16 cellular contexts compared by ENCODE assay signal in the genomic region with DNA sequence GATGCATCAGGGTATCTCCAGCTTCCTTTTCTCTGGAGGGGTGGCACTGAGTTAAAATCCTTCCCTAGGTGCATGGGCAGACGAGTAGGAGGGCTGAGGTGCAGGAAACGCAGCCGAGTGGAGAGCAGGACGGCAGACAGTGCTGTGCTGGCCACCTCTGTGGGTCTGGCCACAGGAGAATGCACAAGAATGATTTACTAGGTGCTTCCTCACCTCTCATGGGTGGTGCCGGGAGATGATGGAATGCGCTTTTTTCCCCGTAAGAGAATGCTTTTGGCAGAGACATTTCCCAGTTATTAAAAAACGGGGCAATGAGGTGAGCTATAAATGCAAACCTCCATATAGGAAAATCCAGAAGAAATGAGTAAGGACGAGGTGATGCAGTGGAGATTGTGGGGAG.
DNase-seq lines count a peak whose midpoint lies in the region; ATAC-seq and TF ChIP-seq lines count a peak whose summit lies in the region.
"Had no signal": no experiment of that assay in that cellular context is flagged by ENCODE, and none has a peak within 500 bp of the region (broad histone marks: within the 10 kb centered on the region; RNA-seq: fewer than 3 reads in every experiment).

No MANE protein-coding gene starts in this region.

- H3K36me3 ChIP-seq in thyroid gland, result no peaks in the 10 kb centered on the region

- H3K4me1 Mint-ChIP-seq in nephron (peaks cover 40% of the 10 kb centered on the region), chondrocyte (ENCODE audit: low read depth) (peaks cover 5% of the 10 kb centered on the region)
- H3K4me1 Mint-ChIP-seq: B cell; CD4-positive, alpha-beta memory T cell; GM23338 had no signal

- H3K27me3 Mint-ChIP-seq in nephron (ENCODE audit: low read depth) (peaks cover 6% of the 10 kb centered on the region), chondrocyte (ENCODE audit: low read depth) (peaks cover 4% of the 10 kb centered on the region)

- peak overlapping the region; percentile 49; the same call in 1 of the 2 replicates for H3K27ac ChIP-seq in C4-2B
- H3K27ac ChIP-seq in thyroid gland, result peak overlapping the region in 2 of 3 donors; percentile 7 to 96

- no peak for ATAC-seq in HG02763 (IDR thresholded peaks at IDR 0.05; ENCODE audit: unreplicated experiment)
- no peak for ATAC-seq in HG02623 (IDR thresholded peaks at IDR 0.05; ENCODE audit: unreplicated experiment)
- ATAC-seq: GM12878, GM23338, HepG2, K562 had no signal

- no peaks in the 10 kb centered on the region for H3K9me3 ChIP-seq in thyroid gland

- peaks cover 39 to 65% of the 10 kb centered on the region in 2 donors for H3K4me1 ChIP-seq in thyroid gland

- no peaks in the 10 kb centered on the region for H3K27me3 ChIP-seq in thyroid gland

- H3K4me3 Mint-ChIP-seq in nephron, result no peak overlapping the region
- no peak overlapping the region for H3K4me3 Mint-ChIP-seq in chondrocyte (ENCODE audit: unreplicated experiment)
- H3K4me3 Mint-ChIP-seq: B cell; CD4-positive, alpha-beta memory T cell; GM23338; H9 had no signal

- intact Hi-C loops in thyroid gland (cut with DNase I), result loop anchor here (10.0 kb wide), 1 partner anchor 80 kb away; no protein-coding TSS in a partner anchor

- TF ChIP-seq CTCF in C4-2B (conservative IDR thresholded peaks at IDR 0.05), result no peak
- no peak for TF ChIP-seq CTCF in nephron (IDR thresholded peaks at IDR 0.05; ENCODE audit: unreplicated experiment in 3 of 3)
- TF ChIP-seq CTCF in thyroid gland (IDR thresholded peaks at IDR 0.05), result no peak
- no peak for TF ChIP-seq CTCF in chondrocyte (IDR thresholded peaks at IDR 0.05)

- H3K27ac Mint-ChIP-seq in nephron (peak overlapping the region; percentile 60 to 74 (median 73)), chondrocyte (ENCODE audit: unreplicated experiment) (no peak overlapping the region)
- H3K27ac Mint-ChIP-seq: B cell; CD4-positive, alpha-beta memory T cell; GM23338; H9 had no signal

- no peak overlapping the region for H3K4me3 ChIP-seq in thyroid gland (replicated peaks in 1 of 3)
- H3K4me3 ChIP-seq: GM12878, GM23338, K562 had no signal

- WGBS in thyroid gland, 2 donors, result 68 to 78% methylated on average over 9 of the region's 9 CpGs

- H3K9me3 Mint-ChIP-seq in nephron, result peaks cover 5% of the 10 kb centered on the region
- H3K9me3 Mint-ChIP-seq in chondrocyte (ENCODE audit: low read depth), result no peaks in the 10 kb centered on the region
- H3K9me3 Mint-ChIP-seq: GM23338, H9 had no signal

- TF ChIP-seq POLR2A in thyroid gland (IDR thresholded peaks at IDR 0.05), result peak in 1 of 2 donors; percentile 28

- peak; percentile 70 for DNase-seq in glomerular visceral epithelial cell (ENCODE audit: extremely low spot score)
- DNase-seq in thyroid gland, result peak in 1 of 2 donors; percentile 52
- DNase-seq in chondrocyte (ENCODE audit: low spot score), result no peak
- DNase-seq: C1 segment of cervical spinal cord; CD4-positive, alpha-beta memory T cell; DMS79; H9 had no signal

- H3K36me3 Mint-ChIP-seq in nephron (ENCODE audit: low read depth) (no peaks in the 10 kb centered on the region), chondrocyte (ENCODE audit: low read depth) (peaks cover 8% of the 10 kb centered on the region)
- H3K36me3 Mint-ChIP-seq: CD4-positive, alpha-beta memory T cell had no signal
